ENCODE assay signal across 8 cellular contexts in genomic region chr6:13302291-13302690, GRCh38. TPM values are rescaled to one million over a fixed set of nuclear protein-coding genes. Genes with fewer than 3 reads are reported as not detected.
DNase-seq lines count a peak whose midpoint lies in the region; ATAC-seq and TF ChIP-seq lines count a peak whose summit lies in the region.

No MANE protein-coding gene starts in this region.

- H3K27me3 ChIP-seq in heart left ventricle: no peaks in the 10 kb centered on the region

- H3K9me3 Mint-ChIP-seq in naive thymus-derived CD8-positive, alpha-beta T cell: no peaks in the 10 kb centered on the region

- POLR2A ChIA-PET in naive thymus-derived CD8-positive, alpha-beta T cell (lab: Charles Lee): no interaction called here

- peak overlapping the region in 11 of 12 donors; percentile 17 to 88 (median 69) for H3K27ac ChIP-seq in heart left ventricle

- H3K9me3 ChIP-seq in heart left ventricle: no peaks in the 10 kb centered on the region

- H3K4me3 ChIP-seq in heart left ventricle: no peak overlapping the region

- no peaks in the 10 kb centered on the region for H3K27me3 Mint-ChIP-seq in naive thymus-derived CD8-positive, alpha-beta T cell

- H3K4me1 Mint-ChIP-seq in naive thymus-derived CD8-positive, alpha-beta T cell: peaks cover 0 to 48% (median 6%) of the 10 kb centered on the region in 4 donors

- no peak for TF ChIP-seq POLR2A in heart left ventricle (IDR thresholded peaks at IDR 0.05)

- intact Hi-C loops in heart left ventricle (cut with DNase I): loop anchor here in 2 of 10 donors (10.0 kb wide), 2 partner anchors 287 to 387 kb away; no protein-coding TSS in a partner anchor
- intact Hi-C loops in cardiac septum (cut with DNase I): no loop called here

- peak in 1 of 4 donors; percentile 11 for ATAC-seq in heart left ventricle
- ATAC-seq in naive thymus-derived CD8-positive, alpha-beta T cell: no peak

- DNase-seq in heart left ventricle (no peak), cardiac septum (ENCODE audit: low spot score) (no peak), epidermal melanocyte (ENCODE audit: insufficient read length, low spot score) (peak; percentile 43), OCI-M2 (lab: John Stamatoyannopoulos, UW; ENCODE audit: unreplicated experiment) (no peak), EL (no peak)
- DNase-seq in naive thymus-derived CD8-positive, alpha-beta T cell: no peak
- no peak for DNase-seq in activated effector memory CD4-positive, alpha-beta T cell treated with Interleukin-2 at 50 U/mL for 16 hours
- no peak for DNase-seq in activated CD8-positive, alpha-beta memory T cell treated with anti-CD3 and anti-CD28 coated beads for 24 hours

- 62 to 71% (median 67%) methylated on average over 7 of the region's 7 CpGs for WGBS in heart left ventricle, 4 donors

- peaks cover 0 to 72% (median 46%) of the 10 kb centered on the region in 9 donors for H3K36me3 ChIP-seq in heart left ventricle

- H3K36me3 Mint-ChIP-seq in naive thymus-derived CD8-positive, alpha-beta T cell: peaks cover 15 to 88% (median 54%) of the 10 kb centered on the region in 3 donors

- no peak overlapping the region for H3K4me3 Mint-ChIP-seq in naive thymus-derived CD8-positive, alpha-beta T cell

- peaks cover 0 to 29% (median 26%) of the 10 kb centered on the region in 12 donors for H3K4me1 ChIP-seq in heart left ventricle

- H3K27ac Mint-ChIP-seq in naive thymus-derived CD8-positive, alpha-beta T cell: peak overlapping the region in 6 of 10 donors; percentile 4 to 74 (median 66)

- no peak for TF ChIP-seq CTCF in heart left ventricle (IDR thresholded peaks at IDR 0.05)

RNA-seq across cellular contexts. Expression of gene TBC1D7, which starts 26.0 kb away (rescaled TPM):
- total RNA-seq in heart left ventricle: 10 to 100 TPM; 17.0 to 31.9 (median 22.9) TPM
- 10 to 100 TPM; 20.5 to 27.1 TPM for polyA plus RNA-seq in heart left ventricle
- total RNA-seq in cardiac septum: 30.5 TPM
- 10 to 100 TPM; 17.9 to 19.2 TPM for total RNA-seq in naive thymus-derived CD8-positive, alpha-beta T cell
- 10 to 100 TPM; 11.8 to 17.1 (median 12.5) TPM for polyA plus RNA-seq in naive thymus-derived CD8-positive, alpha-beta T cell
